20 cellular contexts compared by ENCODE assay signal in genomic region chr10:122500726-122501125, GRCh38. TPM values are rescaled to one million over a fixed set of nuclear protein-coding genes. Genes with fewer than 3 reads are reported as not detected.
DNase-seq lines count a peak whose midpoint lies in the region; ATAC-seq, FAIRE-seq and TF ChIP-seq lines count a peak whose summit lies in the region.
"Had no signal": no experiment of that assay in that cellular context is flagged by ENCODE, and none has a peak within 500 bp of the region (broad histone marks: within the 10 kb centered on the region; RNA-seq: fewer than 3 reads in every experiment).

No MANE protein-coding gene starts in this region.

- FAIRE-seq in kidney (lab: Jason Lieb, UNC), result no peak
- FAIRE-seq: GM12891 had no signal

- H3K4me3 ChIP-seq in breast epithelium (no peak overlapping the region), mammary epithelial cell (replicated peaks in 1 of 3; ENCODE audit: insufficient read depth in 1 of 3, low read depth in 2 of 3, low read length in 3 of 3) (no peak overlapping the region), kidney (ENCODE audit: low read length in 2 of 2) (no peak overlapping the region), sigmoid colon (no peak overlapping the region), vagina (no peak overlapping the region), heart left ventricle (no peak overlapping the region)
- H3K4me3 ChIP-seq: GM23338 had no signal

- H4K20me1 ChIP-seq in mammary epithelial cell (ENCODE audit: insufficient read depth, low read length), result no peaks in the 10 kb centered on the region

- no peaks in the 10 kb centered on the region for H3K27me3 ChIP-seq in breast epithelium
- H3K27me3 ChIP-seq in mammary epithelial cell (ENCODE audit: insufficient read depth, low read length), result no peaks in the 10 kb centered on the region
- no peaks in the 10 kb centered on the region for H3K27me3 ChIP-seq in sigmoid colon
- H3K27me3 ChIP-seq in vagina, result no peaks in the 10 kb centered on the region
- no peaks in the 10 kb centered on the region for H3K27me3 ChIP-seq in heart left ventricle

- TF ChIP-seq POLR2A in breast epithelium (IDR thresholded peaks at IDR 0.05) (no peak), sigmoid colon (IDR thresholded peaks at IDR 0.05) (no peak), vagina (IDR thresholded peaks at IDR 0.05) (no peak), heart left ventricle (IDR thresholded peaks at IDR 0.05) (no peak)

- no TSS peak for BruUV-seq in mammary epithelial cell (replicated peaks; lab: Mats Ljungman, UMichigan)

- CTCF ChIA-PET in mammary epithelial cell (lab: Charles Lee; ENCODE audit: low non-redundant PET), result no interaction called here

- no peak for ATAC-seq in heart left ventricle
- ATAC-seq in HG03342 (IDR thresholded peaks at IDR 0.05; ENCODE audit: unreplicated experiment), result no peak
- ATAC-seq in HG02970 (IDR thresholded peaks at IDR 0.05; ENCODE audit: low FRiP score, unreplicated experiment), result no peak
- ATAC-seq: CD8-positive, alpha-beta T cell; GM23338 had no signal

- H3K9ac ChIP-seq in mammary epithelial cell (ENCODE audit: insufficient read depth, low read length) (no peak overlapping the region), kidney (ENCODE audit: low read length in 2 of 2) (no peak overlapping the region)

- H3K9me3 ChIP-seq in breast epithelium, result no peaks in the 10 kb centered on the region
- H3K9me3 ChIP-seq in mammary epithelial cell (replicated peaks; ENCODE audit: insufficient read depth, low read length), result no peaks in the 10 kb centered on the region
- no peaks in the 10 kb centered on the region for H3K9me3 ChIP-seq in kidney (ENCODE audit: control insufficient read depth in 1 of 2, low read length in 2 of 2)
- no peaks in the 10 kb centered on the region for H3K9me3 ChIP-seq in sigmoid colon
- no peaks in the 10 kb centered on the region for H3K9me3 ChIP-seq in vagina
- no peaks in the 10 kb centered on the region for H3K9me3 ChIP-seq in heart left ventricle

- no peak for TF ChIP-seq CTCF in breast epithelium (IDR thresholded peaks at IDR 0.05)
- no peak for TF ChIP-seq CTCF in mammary epithelial cell (conservative IDR thresholded peaks at IDR 0.05 in 1 of 2, IDR thresholded peaks at IDR 0.05 in 1 of 2; ENCODE audit: extremely low read depth in 1 of 2, insufficient read depth in 1 of 2, low read depth in 1 of 2, low read length in 2 of 2)
- no peak for TF ChIP-seq CTCF in kidney (IDR thresholded peaks at IDR 0.05; ENCODE audit: borderline replicate concordance, extremely low read depth, insufficient read depth)
- no peak for TF ChIP-seq CTCF in sigmoid colon (IDR thresholded peaks at IDR 0.05)
- TF ChIP-seq CTCF in vagina (IDR thresholded peaks at IDR 0.05), result no peak
- no peak for TF ChIP-seq CTCF in heart left ventricle (IDR thresholded peaks at IDR 0.05)

- H2AFZ ChIP-seq in mammary epithelial cell (ENCODE audit: low read depth, low read length), result no peak overlapping the region
- H2AFZ ChIP-seq: GM23338 had no signal

- intact Hi-C loops in breast epithelium (cut with DNase I; ENCODE audit: low total_unique reads), result no loop called here
- intact Hi-C loops in mammary epithelial cell (cut with micrococcal nuclease), result no loop called here
- intact Hi-C loops in kidney (cut with DNase I), result no loop called here
- intact Hi-C loops in sigmoid colon (cut with DNase I), result no loop called here
- intact Hi-C loops in vagina (cut with DNase I), result no loop called here
- intact Hi-C loops in heart left ventricle (cut with DNase I), result no loop called here

- no peak for TF ChIP-seq EP300 in sigmoid colon (IDR thresholded peaks at IDR 0.05)

- H3K27ac ChIP-seq in breast epithelium, result peak overlapping the region; percentile 7 to 37
- no peak overlapping the region for H3K27ac ChIP-seq in mammary epithelial cell (ENCODE audit: insufficient read depth, low read depth, low read length)
- no peak overlapping the region for H3K27ac ChIP-seq in kidney (ENCODE audit: low read depth in 2 of 2, low read length in 2 of 2)
- peak overlapping the region in 3 of 4 donors; percentile 79 to 85 (median 80) for H3K27ac ChIP-seq in sigmoid colon
- H3K27ac ChIP-seq in vagina, result peak overlapping the region; percentile 82
- H3K27ac ChIP-seq in heart left ventricle, result peak overlapping the region in 1 of 12 donors; percentile 52
- H3K27ac ChIP-seq: 22Rv1 had no signal

- 93% methylated on average over 5 of the region's 6 CpGs for WGBS in mammary epithelial cell (ENCODE audit: low coverage, missing lambda C conversion rate)
- WGBS in sigmoid colon, 2 donors, result 88 to 94% methylated on average over 6 of the region's 6 CpGs
- 93 to 97% (median 95%) methylated on average over 6 of the region's 6 CpGs for WGBS in heart left ventricle, 4 donors

- no peaks in the 10 kb centered on the region for H3K36me3 ChIP-seq in breast epithelium
- peaks cover 9% of the 10 kb centered on the region for H3K36me3 ChIP-seq in mammary epithelial cell (ENCODE audit: insufficient read depth, low read length)
- no peaks in the 10 kb centered on the region for H3K36me3 ChIP-seq in kidney (ENCODE audit: control insufficient read depth in 1 of 2, insufficient read depth in 2 of 2, low read length in 2 of 2)
- peaks cover 0 to 12% (median 0%) of the 10 kb centered on the region in 4 donors for H3K36me3 ChIP-seq in sigmoid colon
- H3K36me3 ChIP-seq in vagina, result peaks cover 0 to 2% of the 10 kb centered on the region in 2 donors
- peaks cover 0 to 5% (median 0%) of the 10 kb centered on the region in 9 donors for H3K36me3 ChIP-seq in heart left ventricle

- DNase-seq in breast epithelium (ENCODE audit: low spot score in 2 of 2) (no peak), mammary epithelial cell (no peak), kidney (peak; percentile 53), sigmoid colon (no peak), vagina (ENCODE audit: extremely low spot score in 2 of 2) (no peak), heart left ventricle (no peak)
- DNase-seq: CD8-positive, alpha-beta T cell; GF-D8; KBM-7; NCI-H1436 treated with DMSO at 0.1 percent for 48 hours; NCI-H2081; NCI-H774; RPMI8226 had no signal

- peaks cover 0 to 13% of the 10 kb centered on the region in 2 donors for H3K4me1 ChIP-seq in breast epithelium
- peaks cover 27% of the 10 kb centered on the region for H3K4me1 ChIP-seq in mammary epithelial cell (ENCODE audit: insufficient read depth, low read length)
- peaks cover 13 to 14% of the 10 kb centered on the region in 2 donors for H3K4me1 ChIP-seq in kidney (ENCODE audit: control insufficient read depth in 1 of 2, insufficient read depth in 1 of 2, low read depth in 1 of 2, low read length in 2 of 2)
- H3K4me1 ChIP-seq in sigmoid colon, result peaks cover 0 to 54% (median 49%) of the 10 kb centered on the region in 4 donors
- H3K4me1 ChIP-seq in vagina, result peaks cover 45% of the 10 kb centered on the region
- peaks cover 0 to 59% (median 37%) of the 10 kb centered on the region in 12 donors for H3K4me1 ChIP-seq in heart left ventricle

- H3K79me2 ChIP-seq in mammary epithelial cell (ENCODE audit: insufficient read depth, low read length), result peaks cover 53% of the 10 kb centered on the region

- dilution Hi-C loops in mammary epithelial cell (cut with HindIII; ENCODE audit: low sequenced_read_pairs), result no loop called here

- no peak overlapping the region for H3K4me2 ChIP-seq in mammary epithelial cell (ENCODE audit: insufficient read depth, low read depth, low read length)
- H3K4me2 ChIP-seq: GM23338 had no signal

- in situ Hi-C loops in mammary epithelial cell (cut with MboI; ENCODE audit: low sequenced_read_pairs in 2 of 2), result no loop called here

RNA-seq across cellular contexts. Expression of gene HTRA1, which starts 39.4 kb away (rescaled TPM):
- total RNA-seq in breast epithelium, result 100 to 1,000 TPM; 116 to 347 (median 152) TPM
- 100 to 1,000 TPM; 179 to 311 TPM for total RNA-seq in mammary epithelial cell
- 615 TPM for polyA plus RNA-seq in mammary epithelial cell
- 271 TPM for polyA minus RNA-seq in mammary epithelial cell
- 86.0 TPM for total RNA-seq in kidney
- polyA plus RNA-seq in kidney (ENCODE audit: insufficient read depth, low read depth, low replicate concordance), result 345 TPM
- total RNA-seq in sigmoid colon, result 100 to 1,000 TPM; 119 to 162 (median 127) TPM
- 10 to 100 TPM; 22.7 to 43.8 (median 36.0) TPM for polyA plus RNA-seq in sigmoid colon
- 116 TPM for total RNA-seq in vagina
- total RNA-seq in heart left ventricle, result 100 to 1,000 TPM in 3 of 9 donors, 10 to 100 TPM in 6; 35.7 to 153 (median 57.6) TPM
- 10 to 100 TPM; 30.5 to 34.9 TPM for polyA plus RNA-seq in heart left ventricle
- total RNA-seq: CD8-positive, alpha-beta T cell had no signal

RNA-seq across cellular contexts. Expression of gene ARMS2, which starts 46.3 kb away (rescaled TPM):
- total RNA-seq in breast epithelium, result not detected
- under 1 TPM in 1 of 2 donors, not detected in 1; 0.17 TPM for total RNA-seq in mammary epithelial cell
- not detected for polyA plus RNA-seq in mammary epithelial cell
- polyA minus RNA-seq in mammary epithelial cell, result not detected
- not detected for total RNA-seq in kidney
- not detected for polyA plus RNA-seq in kidney (ENCODE audit: insufficient read depth, low read depth, low replicate concordance)
- 1 to 10 TPM in 1 of 4 donors, not detected in 3; 1.1 TPM for total RNA-seq in sigmoid colon
- polyA plus RNA-seq in sigmoid colon, result not detected
- total RNA-seq in vagina, result not detected
- total RNA-seq in heart left ventricle, result 1 to 10 TPM in 2 of 9 donors, under 1 TPM in 1, not detected in 6; 0.87 to 1.5 (median 1.2) TPM
- polyA plus RNA-seq in heart left ventricle, result not detected
- total RNA-seq: CD8-positive, alpha-beta T cell; GM23338; NCI-H460 had no signal
- polyA plus RNA-seq: BJ, GM23338 had no signal

RNA-seq across cellular contexts. Expression of gene DMBT1, which starts 59.8 kb away (rescaled TPM):
- total RNA-seq in breast epithelium (1 to 10 TPM in 1 of 3 donors, under 1 TPM in 1, not detected in 1; 0.15 to 2.3 TPM), mammary epithelial cell (under 1 TPM; 0.24 to 0.33 TPM), kidney (0.06 TPM), sigmoid colon (under 1 TPM in 2 of 4 donors, not detected in 2; under 0.01 TPM), vagina (not detected), heart left ventricle (under 1 TPM in 4 of 9 donors, not detected in 5; 0.04 to 0.49 (median 0.10) TPM)
- polyA plus RNA-seq in mammary epithelial cell (1.1 TPM), kidney (ENCODE audit: insufficient read depth, low read depth, low replicate concordance) (not detected), sigmoid colon (100 to 1,000 TPM in 1 of 3 donors, 1 to 10 TPM in 2; 1.2 to 677 (median 7.2) TPM), heart left ventricle (under 1 TPM; 0.04 to 0.30 TPM)
- polyA minus RNA-seq in mammary epithelial cell, result 1.6 TPM
- total RNA-seq: CD8-positive, alpha-beta T cell had no signal

Comparison
In these comparisons a context has a peak if more than half of its experiments do, and no peak if none do; other contexts are left out.
1. H3K27ac ChIP-seq: peak in breast epithelium (2 of 2), sigmoid colon (3 of 4) and vagina (single experiment); none in mammary epithelial cell (single experiment) and kidney (0 of 2).